ENCODE assay signal across 1 cellular context in the genomic region with DNA sequence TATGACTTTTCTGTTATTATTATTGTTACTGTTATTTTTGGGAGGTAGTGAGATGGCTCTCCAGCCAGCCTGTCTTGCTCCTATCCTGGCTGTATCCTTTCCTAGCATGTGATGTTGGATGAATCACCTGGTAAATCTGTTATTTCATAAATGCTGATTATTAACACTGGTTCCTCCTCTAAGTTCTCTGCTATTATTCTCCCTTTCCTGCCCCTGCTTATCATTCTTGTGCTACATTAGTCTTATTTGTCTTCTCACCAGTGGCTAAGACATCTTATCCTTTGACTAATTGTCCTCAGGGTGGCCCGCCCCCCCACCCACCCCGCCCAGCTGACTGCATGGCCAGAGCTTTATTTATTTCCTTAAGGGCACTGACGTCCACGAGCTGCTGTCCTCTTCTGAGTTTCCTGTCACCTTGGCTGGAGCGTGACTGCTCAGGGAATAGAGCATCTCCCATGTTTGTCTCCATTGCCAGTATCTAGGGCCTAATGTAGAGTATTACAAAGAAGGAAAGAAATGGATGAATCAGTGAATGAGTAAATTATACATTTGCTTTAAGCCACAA.
A peak's percentile ranks its signal among the peaks of the same experiment; 100 is the strongest.
TF ChIP-seq lines count a peak whose summit lies in the region.

No MANE protein-coding gene starts in this region.

TF ChIP-seq in endothelial cell of umbilical vein, 7 proteins besides CTCF, POLR2A, EP300 and RAD21:
- TF ChIP-seq GATA2 (IDR thresholded peaks at IDR 0.05; ENCODE audit: insufficient read depth, insufficient read length, low read depth, low read length) (peak; percentile 71), JUN (IDR thresholded peaks at IDR 0.05; ENCODE audit: borderline replicate concordance, insufficient read depth, insufficient read length, low read depth) (peak; percentile 57), EZH2 (IDR thresholded peaks at IDR 0.05; ENCODE audit: borderline replicate concordance, low read depth, low read length, severe bottlenecking) (no peak), POLR2AphosphoS5 (IDR thresholded peaks at IDR 0.05; ENCODE audit: insufficient read depth, low read depth, low read length) (peak; percentile 45), FOS (IDR thresholded peaks at IDR 0.05; ENCODE audit: borderline replicate concordance, insufficient read depth, low read length) (peak; percentile 86), MYC (IDR thresholded peaks at IDR 0.05; ENCODE audit: low read depth, low read length) (no peak)
- TF ChIP-seq, protein P1, sequence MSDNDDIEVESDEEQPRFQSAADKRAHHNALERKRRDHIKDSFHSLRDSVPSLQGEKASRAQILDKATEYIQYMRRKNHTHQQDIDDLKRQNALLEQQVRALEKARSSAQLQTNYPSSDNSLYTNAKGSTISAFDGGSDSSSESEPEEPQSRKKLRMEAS (IDR thresholded peaks at IDR 0.05; ENCODE audit: insufficient read depth, insufficient read length) = no peak
TF ChIP-seq in endothelial cell of umbilical vein: peak in this region for 4.
